In the genomic region with DNA sequence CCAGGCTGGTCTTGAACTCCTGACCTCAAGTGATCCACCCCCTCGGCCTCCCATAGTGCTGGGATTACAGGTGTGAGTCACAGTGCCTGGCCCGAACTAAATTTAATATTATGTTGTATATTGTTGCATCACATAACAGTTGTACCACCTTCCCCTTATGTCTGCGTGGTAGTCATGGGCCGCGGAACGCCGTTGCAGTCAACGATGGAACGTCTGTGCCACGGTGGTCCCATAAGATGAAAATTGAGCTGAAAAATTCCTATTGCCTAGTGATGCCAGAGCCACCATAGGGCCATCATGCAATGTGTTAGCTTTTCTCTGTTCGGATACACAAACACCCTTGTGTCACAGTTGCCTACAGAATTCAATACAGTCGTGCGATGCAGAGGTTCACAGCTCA, we compare ENCODE assay signal across 8 cellular contexts.
"Had no signal": no experiment of that assay in that cellular context is flagged by ENCODE, and none has a peak within 500 bp of the region (broad histone marks: within the 10 kb centered on the region; RNA-seq: fewer than 3 reads in every experiment).

No MANE protein-coding gene starts in this region.

- H3K4me2 ChIP-seq: KMS-11 had no signal

- FAIRE-seq: HepG2, HTR-8/SVneo, K562 had no signal

- H3K9ac ChIP-seq: KMS-11 had no signal

- H3K4me3 ChIP-seq: K562 had no signal

- H3K27ac ChIP-seq: HL-60, KMS-11 had no signal

- DNase-seq: IMR-90, KBM-7, KG1 had no signal
